Comparison of ENCODE assay signal across 1 cellular context in genomic region chr12:132803125-132803524, GRCh38.
TF ChIP-seq lines count a peak whose summit lies in the region.

No MANE protein-coding gene starts in this region.

TF ChIP-seq in HepG2, 621 proteins besides CTCF, POLR2A, EP300 and RAD21:
- TF ChIP-seq ZSCAN29 (CRISPR knock-in tag; conservative IDR thresholded peaks at IDR 0.05) (no peak), MAFK (conservative IDR thresholded peaks at IDR 0.05 in 1 of 2, IDR thresholded peaks at IDR 0.05 in 1 of 2; ENCODE audit: low read length in 2 of 2) (peak; percentile 60 to 62), KLF11 (CRISPR knock-in tag; IDR thresholded peaks at IDR 0.05) (no peak)
